In the genomic region with DNA sequence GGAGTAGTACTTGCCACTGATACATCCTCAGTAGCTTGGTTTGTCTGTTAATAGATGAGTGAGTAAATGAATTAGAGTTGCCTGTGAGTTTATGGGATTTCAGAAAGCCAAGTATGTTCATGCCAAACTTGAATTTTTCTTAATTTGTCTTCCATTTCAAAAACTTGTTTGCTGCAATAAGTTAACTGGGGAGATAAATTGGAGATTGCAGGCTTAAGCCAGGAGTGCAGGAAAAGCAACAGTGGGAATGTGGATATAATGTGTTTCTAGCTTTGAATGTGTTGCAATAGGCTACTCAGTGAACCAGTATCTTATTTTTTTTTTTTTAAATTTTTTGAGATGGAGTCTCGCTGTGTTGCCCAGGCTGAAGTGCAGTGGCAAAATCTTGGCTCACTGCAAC, we compare ENCODE assay signal across 19 cellular contexts.
"Had no signal": no experiment of that assay in that cellular context is flagged by ENCODE, and none has a peak within 500 bp of the region (broad histone marks: within the 10 kb centered on the region; RNA-seq: fewer than 3 reads in every experiment).

No MANE protein-coding gene starts in this region.

- DNase-seq: dermis blood vessel endothelial cell; effector CD4-positive, alpha-beta T cell; effector memory CD4-positive, alpha-beta T cell; esophagus squamous epithelium; foreskin keratinocyte; gastrocnemius medialis; glutamatergic neuron; head of caudate nucleus; heart right ventricle; hippocampal formation; left cardiac atrium; left lung; left ventricle myocardium superior; lower lobe of right lung; mesenchymal stem cell; mucosa of descending colon; naive B cell had no signal

- H3K27ac ChIP-seq: coronary artery, esophagus squamous epithelium, foreskin keratinocyte, gastrocnemius medialis, heart right ventricle, left lung, lower lobe of right lung had no signal

- H3K9me3 ChIP-seq: esophagus squamous epithelium, gastrocnemius medialis, heart right ventricle, left lung, lower lobe of right lung, mucosa of descending colon had no signal

- ATAC-seq: foreskin keratinocyte, gastrocnemius medialis, heart right ventricle, left cardiac atrium, left lung, left ventricle myocardium superior, lower lobe of right lung, mucosa of descending colon had no signal

- H3K36me3 ChIP-seq: esophagus squamous epithelium, gastrocnemius medialis, heart right ventricle, left lung, lower lobe of right lung had no signal

- H3K4me3 ChIP-seq: coronary artery, esophagus squamous epithelium, gastrocnemius medialis, heart right ventricle, left lung, lower lobe of right lung, mucosa of descending colon had no signal

- H3K4me1 ChIP-seq: foreskin keratinocyte, heart right ventricle, left lung, lower lobe of right lung had no signal

- H3K27me3 ChIP-seq: dorsolateral prefrontal cortex, esophagus squamous epithelium, foreskin keratinocyte, gastrocnemius medialis, heart right ventricle, left lung had no signal
